In genomic region chr12:31506907-31507306, GRCh38 we compare ENCODE assay signal across 18 cellular contexts.
DNase-seq lines count a peak whose midpoint lies in the region; ATAC-seq and TF ChIP-seq lines count a peak whose summit lies in the region.
"Had no signal": no experiment of that assay in that cellular context is flagged by ENCODE, and none has a peak within 500 bp of the region (broad histone marks: within the 10 kb centered on the region; RNA-seq: fewer than 3 reads in every experiment).

No MANE protein-coding gene starts in this region.

- no peak overlapping the region for H3K9ac ChIP-seq in H9 (ENCODE audit: extremely low read depth, insufficient read length, low read length)
- no peak overlapping the region for H3K9ac ChIP-seq in neural progenitor cell
- H3K9ac ChIP-seq: BLaER1 treated with 17β-estradiol and CSF1 and Interleukin-3, amounts not matched to agents 10 nM and 100 nM had no signal

- H3K4me3 Mint-ChIP-seq in H9 (peak overlapping the region in 1 of 2 experiments; percentile 10; a peak in 2 of 5 replicates), neural progenitor cell (no peak overlapping the region)
- H3K4me3 Mint-ChIP-seq in natural killer cell treated with Interleukin-12 subunit alpha and Interleukin-12 subunit beta and Interleukin-15 and Interleukin-18, amount 100 ng/mL, for 72 hours = no peak overlapping the region

- H3K4me3 ChIP-seq in neural progenitor cell = no peak overlapping the region
- H3K4me3 ChIP-seq: ascending aorta; BLaER1 treated with 17β-estradiol and CSF1 and Interleukin-3, amounts not matched to agents 10 nM and 100 nM; GM12878; SK-N-MC; testis had no signal

- no peak overlapping the region for H2AFZ ChIP-seq in H9 (ENCODE audit: low read length)
- no peak overlapping the region for H2AFZ ChIP-seq in neural progenitor cell (replicated peaks)

- no peak overlapping the region for H3K14ac ChIP-seq in H9 (ENCODE audit: insufficient read depth, low read length)

- peaks cover 11 to 12% of the 10 kb centered on the region in 2 experiments for H3K9me3 Mint-ChIP-seq in H9
- H3K9me3 Mint-ChIP-seq in neural progenitor cell = peaks cover 18% of the 10 kb centered on the region
- no peaks in the 10 kb centered on the region for H3K9me3 Mint-ChIP-seq in natural killer cell treated with Interleukin-12 subunit alpha and Interleukin-12 subunit beta and Interleukin-15 and Interleukin-18, amount 100 ng/mL, for 72 hours

- peak; percentile 80 for DNase-seq in H9
- peak; percentile 68 to 88 for DNase-seq in SW 1271 (lab: John Stamatoyannopoulos, UW)
- DNase-seq in glomerular endothelial cell (ENCODE audit: extremely low read depth, low read depth, low spot score) = peak; percentile 56
- DNase-seq in neural progenitor cell (ENCODE audit: low spot score) = peak; percentile 23
- no peak for DNase-seq in activated CD4-positive, alpha-beta T cell treated with anti-CD3 and anti-CD28 coated beads, Interleukin-2, amount 50 U/mL, for 4 hours
- DNase-seq in DMS 273 treated with DMSO at 0.1 percent for 48 hours (lab: John Stamatoyannopoulos, UW) = no peak
- no peak for DNase-seq in natural killer cell treated with Interleukin-12 subunit alpha and Interleukin-12 subunit beta and Interleukin-15 and Interleukin-18, amount 100 ng/mL, for 72 hours (ENCODE audit: low spot score)
- DNase-seq: activated gamma-delta T cell, DMS53, kidney, NCI-H2171, testis had no signal

- no peaks in the 10 kb centered on the region for H3K27me3 Mint-ChIP-seq in H9 (ENCODE audit: low read depth)
- H3K27me3 Mint-ChIP-seq in neural progenitor cell (ENCODE audit: insufficient read depth, low read depth) = no peaks in the 10 kb centered on the region
- peaks cover 2 to 7% of the 10 kb centered on the region in 2 donors for H3K27me3 Mint-ChIP-seq in natural killer cell treated with Interleukin-12 subunit alpha and Interleukin-12 subunit beta and Interleukin-15 and Interleukin-18, amount 100 ng/mL, for 72 hours

- peak overlapping the region; percentile 18 to 93 (median 88) for H3K27ac Mint-ChIP-seq in H9
- H3K27ac Mint-ChIP-seq in neural progenitor cell = no peak overlapping the region
- no peak overlapping the region for H3K27ac Mint-ChIP-seq in natural killer cell treated with Interleukin-12 subunit alpha and Interleukin-12 subunit beta and Interleukin-15 and Interleukin-18, amount 100 ng/mL, for 72 hours

- no peak overlapping the region for H3T11ph ChIP-seq in H9 (ENCODE audit: low read length)

- H3K4me1 Mint-ChIP-seq in H9 = peaks cover 35 to 42% of the 10 kb centered on the region in 2 experiments
- peaks cover 9% of the 10 kb centered on the region for H3K4me1 Mint-ChIP-seq in neural progenitor cell
- H3K4me1 Mint-ChIP-seq in natural killer cell treated with Interleukin-12 subunit alpha and Interleukin-12 subunit beta and Interleukin-15 and Interleukin-18, amount 100 ng/mL, for 72 hours (ENCODE audit: low read depth in 2 of 2) = no peaks in the 10 kb centered on the region

- no peak overlapping the region for H4K91ac ChIP-seq in H9 (ENCODE audit: insufficient read length, low read depth, low read length)

- no peaks in the 10 kb centered on the region for H3K27me3 ChIP-seq in H9 (ENCODE audit: insufficient read depth, low read length)
- no peaks in the 10 kb centered on the region for H3K27me3 ChIP-seq in neural progenitor cell
- H3K27me3 ChIP-seq: ascending aorta; BLaER1 treated with 17β-estradiol and CSF1 and Interleukin-3, amounts not matched to agents 10 nM and 100 nM; testis had no signal

- no peak overlapping the region for H4K5ac ChIP-seq in H9 (ENCODE audit: insufficient read length, low read depth, low read length)

- ATAC-seq in HG03097 (IDR thresholded peaks at IDR 0.05; ENCODE audit: low FRiP score, unreplicated experiment) = no peak
- ATAC-seq in natural killer cell treated with Interleukin-12 subunit alpha and Interleukin-12 subunit beta and Interleukin-15 and Interleukin-18, amount 100 ng/mL, for 72 hours = no peak
- ATAC-seq: GM12878 had no signal

- H3K18ac ChIP-seq in H9 (ENCODE audit: insufficient read length, low read depth, low read length) = no peak overlapping the region

- peaks cover 11 to 13% (median 13%) of the 10 kb centered on the region in 3 experiments for H3K36me3 Mint-ChIP-seq in H9 (ENCODE audit: insufficient read depth in 1 of 3, low read depth in 3 of 3)
- H3K36me3 Mint-ChIP-seq in neural progenitor cell = peaks cover 2% of the 10 kb centered on the region
- H3K36me3 Mint-ChIP-seq in natural killer cell treated with Interleukin-12 subunit alpha and Interleukin-12 subunit beta and Interleukin-15 and Interleukin-18, amount 100 ng/mL, for 72 hours = no peaks in the 10 kb centered on the region

- H4K8ac ChIP-seq in H9 (replicated peaks; ENCODE audit: insufficient read length, low read depth, low read length) = no peak overlapping the region

- no peak overlapping the region for H3K4ac ChIP-seq in H9 (ENCODE audit: low read depth, low read length)

- H3K23ac ChIP-seq in H9 (ENCODE audit: insufficient read length, low read depth, low read length) = no peak overlapping the region

- TF ChIP-seq CTCF in H9 (conservative IDR thresholded peaks at IDR 0.05) (no peak), neural progenitor cell (IDR thresholded peaks at IDR 0.05) (no peak)

- H3F3A ChIP-seq in neural progenitor cell (ENCODE audit: low read depth) = peaks cover 27% of the 10 kb centered on the region

- no peaks in the 10 kb centered on the region for H3K36me3 ChIP-seq in neural progenitor cell
- H3K36me3 ChIP-seq: ascending aorta had no signal

- no peaks in the 10 kb centered on the region for H3K9me3 ChIP-seq in H9 (ENCODE audit: control insufficient read depth, low read depth, low read length)
- no peaks in the 10 kb centered on the region for H3K9me3 ChIP-seq in neural progenitor cell (ENCODE audit: low read depth)
- H3K9me3 ChIP-seq: ascending aorta, testis had no signal

- H2BK20ac ChIP-seq in H9 (ENCODE audit: low read depth, low read length, poor library complexity, severe bottlenecking) = no peak overlapping the region

- no peak overlapping the region for H2BK12ac ChIP-seq in H9 (ENCODE audit: insufficient read length, low read depth, low read length)

- WGBS in H9 (ENCODE audit: extremely low coverage, insufficient read length, low lambda C conversion rate) = no CpG with 5 or more reads among the region's 6 CpGs

- H2BK5ac ChIP-seq in H9 (ENCODE audit: insufficient read length, low read length) = no peak overlapping the region

- no peak overlapping the region for H2AK5ac ChIP-seq in H9 (ENCODE audit: insufficient read length, low read length)

- no peaks in the 10 kb centered on the region for H3K23me2 ChIP-seq in H9 (ENCODE audit: insufficient read length, low read depth, low read length, poor library complexity, severe bottlenecking)

- H2BK120ac ChIP-seq in H9 (ENCODE audit: low read depth, low read length, poor library complexity, severe bottlenecking) = peak overlapping the region; percentile 90

- H3K27ac ChIP-seq in H9 (ENCODE audit: insufficient read length, low read depth, low read length) (peak overlapping the region; percentile 75), neural progenitor cell (no peak overlapping the region)
- H3K27ac ChIP-seq: ascending aorta; BLaER1 treated with 17β-estradiol and CSF1 and Interleukin-3, amounts not matched to agents 10 nM and 100 nM; SK-N-MC; testis; VCaP had no signal

- H3K56ac ChIP-seq in H9 (ENCODE audit: insufficient read length, low read depth, low read length) = no peak overlapping the region

- no peaks in the 10 kb centered on the region for H3K79me2 ChIP-seq in H9 (ENCODE audit: insufficient read depth, low read length)
- H3K79me2 ChIP-seq in neural progenitor cell (ENCODE audit: low read depth) = peaks cover 38% of the 10 kb centered on the region

- peaks cover 6% of the 10 kb centered on the region for H3K79me1 ChIP-seq in H9 (ENCODE audit: insufficient read depth, low read depth, low read length, poor library complexity, severe bottlenecking)

- H3K4me1 ChIP-seq in H9 (ENCODE audit: insufficient read depth, low read length) = peaks cover 11% of the 10 kb centered on the region; the same call in 1 of the 2 replicates
- H3K4me1 ChIP-seq in neural progenitor cell = peaks cover 38% of the 10 kb centered on the region
- H3K4me1 ChIP-seq: BLaER1 treated with 17β-estradiol and CSF1 and Interleukin-3, amounts not matched to agents 10 nM and 100 nM; testis had no signal

- H4K20me1 ChIP-seq in H9 (ENCODE audit: control insufficient read depth, insufficient read depth, insufficient read length) (no peaks in the 10 kb centered on the region), neural progenitor cell (ENCODE audit: low read depth) (no peaks in the 10 kb centered on the region)
- H4K20me1 ChIP-seq: BLaER1 treated with 17β-estradiol and CSF1 and Interleukin-3, amounts not matched to agents 10 nM and 100 nM had no signal

- no peak overlapping the region for H3K4me2 ChIP-seq in H9 (ENCODE audit: insufficient read depth, insufficient read length, low read length)
- no peak overlapping the region for H3K4me2 ChIP-seq in neural progenitor cell
- H3K4me2 ChIP-seq: BLaER1 treated with 17β-estradiol and CSF1 and Interleukin-3, amounts not matched to agents 10 nM and 100 nM had no signal

- no peak overlapping the region for H2BK15ac ChIP-seq in H9 (ENCODE audit: low read depth, low read length)

Comparison
In these comparisons a context has a peak if more than half of its experiments do, and no peak if none do; other contexts are left out.
1. DNase-seq: peak in H9 (single experiment), SW 1271 (2 of 2), glomerular endothelial cell (single experiment) and neural progenitor cell (single experiment); none in activated CD4-positive, alpha-beta T cell treated with anti-CD3 and anti-CD28 coated beads, Interleukin-2, amount 50 U/mL, for 4 hours (0 of 2), DMS 273 treated with DMSO at 0.1 percent for 48 hours (single experiment) and natural killer cell treated with Interleukin-12 subunit alpha and Interleukin-12 subunit beta and Interleukin-15 and Interleukin-18, amount 100 ng/mL, for 72 hours (single experiment).
2. H3K27ac Mint-ChIP-seq: peak in H9 (3 of 3); none in neural progenitor cell (single experiment) and natural killer cell treated with Interleukin-12 subunit alpha and Interleukin-12 subunit beta and Interleukin-15 and Interleukin-18, amount 100 ng/mL, for 72 hours (0 of 2).